ENCODE assay signal across 12 cellular contexts in the genomic region with DNA sequence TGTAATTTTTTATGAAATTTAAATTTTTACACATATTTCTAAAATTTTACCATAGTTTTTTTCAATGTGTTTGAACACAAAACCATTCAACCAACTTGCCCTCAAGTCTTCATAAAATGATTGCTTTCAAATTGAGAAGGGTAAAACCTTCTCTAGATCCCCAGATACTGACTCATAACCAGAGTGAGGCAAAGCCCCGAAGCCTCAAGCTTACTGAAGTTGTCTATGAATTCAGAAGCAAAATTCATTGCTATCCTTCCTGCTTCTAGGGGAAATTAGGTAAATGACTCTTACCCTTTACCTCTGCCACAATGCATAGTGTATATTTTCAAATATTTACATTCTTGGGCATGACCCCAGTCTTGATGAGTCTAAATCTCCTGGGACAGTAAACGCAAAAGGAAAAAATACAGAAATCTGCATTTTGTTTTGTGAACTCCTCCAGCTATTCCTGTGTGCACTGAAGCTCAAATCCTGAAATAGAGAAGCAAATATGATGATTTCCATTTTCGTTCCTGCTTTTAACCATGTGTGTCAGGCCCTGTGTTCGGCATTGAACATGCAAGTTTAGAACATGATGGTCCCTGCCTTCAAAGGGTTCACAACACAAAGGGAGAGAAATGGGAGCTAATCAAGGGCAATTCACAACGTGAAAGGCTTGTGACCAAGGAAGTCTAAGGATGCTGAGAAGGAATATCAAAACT.
DNase-seq lines count a peak whose midpoint lies in the region; ATAC-seq and TF ChIP-seq lines count a peak whose summit lies in the region.
"Had no signal": no experiment of that assay in that cellular context is flagged by ENCODE, and none has a peak within 500 bp of the region (broad histone marks: within the 10 kb centered on the region; RNA-seq: fewer than 3 reads in every experiment).

No MANE protein-coding gene starts in this region.

- 0 out of 2 replicates have a peak, but pooled peaks cover 3% of the 10 kb centered on the region for H3K9me2 ChIP-seq in MM.1S (replicated peaks; ENCODE audit: insufficient read depth, low read length)

- H3K9ac ChIP-seq in MM.1S (ENCODE audit: low read length): no peak overlapping the region

- CTCF ChIA-PET in T-cell (lab: Charles Lee): no interaction called here

- no peak overlapping the region for H3K4me2 ChIP-seq in MM.1S (ENCODE audit: low read depth, low read length)

- no peaks in the 10 kb centered on the region for H3K9me3 ChIP-seq in MM.1S (replicated peaks; ENCODE audit: insufficient read depth, low read length)
- H3K9me3 ChIP-seq: esophagus squamous epithelium had no signal

- POLR2A ChIA-PET in T-cell (lab: Charles Lee): interaction anchor here in 1 of 2 donors (0.7 kb wide), 1 partner anchor 164 kb away, joined by 3 read pairs; no protein-coding TSS in a partner anchor

- H3K27me3 ChIP-seq in MM.1S (replicated peaks; ENCODE audit: insufficient read depth, low read length): no peaks in the 10 kb centered on the region
- H3K27me3 ChIP-seq: esophagus squamous epithelium had no signal

- peak; percentile 35 for DNase-seq in GM12864 (ENCODE audit: low read depth)
- no peak for DNase-seq in T-cell
- no peak for DNase-seq in T1000 (lab: John Stamatoyannopoulos, UW)
- no peak for DNase-seq in MM.1S
- no peak for DNase-seq in left colon
- DNase-seq: activated naive CD8-positive, alpha-beta T cell treated with anti-CD3 and anti-CD28 coated beads, Interleukin-2, amount 10 ng/mL, durations not matched to agents 7 days and 5 days; DMS79 treated with DMSO at 0.1 percent for 48 hours; esophagus squamous epithelium had no signal

- no peak overlapping the region; the same call in 1 of the 2 replicates for H3K4me3 ChIP-seq in GM12864 (ENCODE audit: low read depth, low read length)
- no peak overlapping the region for H3K4me3 ChIP-seq in MM.1S (ENCODE audit: low read length)
- H3K4me3 ChIP-seq: esophagus squamous epithelium had no signal

- peaks cover 14 to 15% of the 10 kb centered on the region in 2 donors for H3K27me3 Mint-ChIP-seq in T-cell

- H3K36me3 Mint-ChIP-seq in T-cell: no peaks in the 10 kb centered on the region
- H3K36me3 Mint-ChIP-seq: activated naive CD8-positive, alpha-beta T cell treated with anti-CD3 and anti-CD28 coated beads, Interleukin-2, amount 10 ng/mL, durations not matched to agents 7 days and 5 days had no signal

- H4K20me1 ChIP-seq in MM.1S (ENCODE audit: insufficient read depth, low read length): no peaks in the 10 kb centered on the region

- no peaks in the 10 kb centered on the region for H3K4me1 Mint-ChIP-seq in T-cell
- H3K4me1 Mint-ChIP-seq: activated naive CD8-positive, alpha-beta T cell treated with anti-CD3 and anti-CD28 coated beads, Interleukin-2, amount 10 ng/mL, durations not matched to agents 7 days and 5 days had no signal

- H3K27ac Mint-ChIP-seq in T-cell: no peak overlapping the region
- H3K27ac Mint-ChIP-seq: activated naive CD8-positive, alpha-beta T cell treated with anti-CD3 and anti-CD28 coated beads, Interleukin-2, amount 10 ng/mL, durations not matched to agents 7 days and 5 days had no signal

- no peak for TF ChIP-seq CTCF in GM12864 (IDR thresholded peaks at IDR 0.05; ENCODE audit: low read depth, low read length, missing control alignments)
- no peak for TF ChIP-seq CTCF in MM.1S (IDR thresholded peaks at IDR 0.05; ENCODE audit: low read length)

- H3F3A ChIP-seq in MM.1S (ENCODE audit: insufficient read depth, low read length): no peaks in the 10 kb centered on the region

- H3K4me3 Mint-ChIP-seq in T-cell: no peak overlapping the region
- H3K4me3 Mint-ChIP-seq: activated naive CD8-positive, alpha-beta T cell treated with anti-CD3 and anti-CD28 coated beads, Interleukin-2, amount 10 ng/mL, durations not matched to agents 7 days and 5 days had no signal

- H3K27ac ChIP-seq in MM.1S (ENCODE audit: low read length): no peak overlapping the region
- H3K27ac ChIP-seq: esophagus squamous epithelium had no signal

- ATAC-seq in GM19023 (IDR thresholded peaks at IDR 0.05; ENCODE audit: unreplicated experiment) (peak; percentile 87), GM21723 (IDR thresholded peaks at IDR 0.05; ENCODE audit: unreplicated experiment) (peak; percentile 97), HG03135 (IDR thresholded peaks at IDR 0.05; ENCODE audit: unreplicated experiment) (peak; percentile 75), T-cell (replicated peaks in 1 of 4) (no peak), left colon (no peak)
- ATAC-seq: Panc1 had no signal

- H3K9me3 Mint-ChIP-seq in T-cell: no peaks in the 10 kb centered on the region
- H3K9me3 Mint-ChIP-seq: activated naive CD8-positive, alpha-beta T cell treated with anti-CD3 and anti-CD28 coated beads, Interleukin-2, amount 10 ng/mL, durations not matched to agents 7 days and 5 days had no signal

- H3K36me3 ChIP-seq in MM.1S (replicated peaks; ENCODE audit: insufficient read depth, low read length): no peaks in the 10 kb centered on the region
- H3K36me3 ChIP-seq: esophagus squamous epithelium had no signal

- no peaks in the 10 kb centered on the region for H3K4me1 ChIP-seq in MM.1S (ENCODE audit: low read length)
- H3K4me1 ChIP-seq: esophagus squamous epithelium had no signal

- H2AFZ ChIP-seq in MM.1S (ENCODE audit: low read length): no peak overlapping the region

- H3K79me2 ChIP-seq in MM.1S (ENCODE audit: low read length): no peaks in the 10 kb centered on the region

- intact Hi-C loops in left colon (cut with DNase I, micrococcal nuclease): no loop called here

Comparison
In these comparisons a context has a peak if more than half of its experiments do, and no peak if none do; other contexts are left out.
1. ATAC-seq: peak in GM19023 (single experiment), GM21723 (single experiment) and HG03135 (single experiment); none in T-cell (0 of 4) and left colon (single experiment).